Comparison of ENCODE assay signal across 1 cellular context in genomic region chr1:31954607-31955283, GRCh38.
TF ChIP-seq lines count a peak whose summit lies in the region.

No MANE protein-coding gene starts in this region.

TF ChIP-seq in GM12878, 131 proteins besides CTCF, POLR2A, EP300 and RAD21 (continued from another document):
- TF ChIP-seq BHLHE40 (IDR thresholded peaks at IDR 0.05; ENCODE audit: borderline replicate concordance in 1 of 2, low read depth in 2 of 2, low read length in 1 of 2) (peak; percentile 11 to 48; a peak in 1 of 4 replicates), USF2 (IDR thresholded peaks at IDR 0.05; ENCODE audit: borderline replicate concordance, low read depth, low read length) (peak; percentile 20; the same call in 1 of the 2 replicates), PAX5 (IDR thresholded peaks at IDR 0.05; ENCODE audit: borderline replicate concordance, low read depth, low read length) (0 out of 2 replicates have a peak, but pooled peaks have one; percentile 42), USF1 (IDR thresholded peaks at IDR 0.05; ENCODE audit: borderline replicate concordance, extremely low read length, insufficient read depth, low read depth, low read length) (peak; percentile 58), RUNX3 (IDR thresholded peaks at IDR 0.05; ENCODE audit: low read length) (0 out of 2 replicates have a peak, but pooled peaks have one; percentile 16), EED (IDR thresholded peaks at IDR 0.05; ENCODE audit: low read depth) (peak; percentile 98), CHD2 (IDR thresholded peaks at IDR 0.05; ENCODE audit: borderline replicate concordance, low read depth, low read length) (peak; percentile 51; the same call in 1 of the 2 replicates), DPF2 (IDR thresholded peaks at IDR 0.05) (peak; percentile 63), GABPA (IDR thresholded peaks at IDR 0.05; ENCODE audit: low read depth) (no peak), CREB1 (IDR thresholded peaks at IDR 0.05; ENCODE audit: low read depth) (peak; percentile 70), MTA2 (IDR thresholded peaks at IDR 0.05; ENCODE audit: low read depth) (peak; percentile 36; the same call in 1 of the 2 replicates), ATF7 (IDR thresholded peaks at IDR 0.05; ENCODE audit: low read depth) (peak; percentile 45; the same call in 1 of the 2 replicates), NFIC (IDR thresholded peaks at IDR 0.05; ENCODE audit: low read depth, low read length) (no peak), ZNF384 (IDR thresholded peaks at IDR 0.05; ENCODE audit: borderline replicate concordance, low read depth, low read length) (no peak), PAX8 (IDR thresholded peaks at IDR 0.05) (no peak), CREM (IDR thresholded peaks at IDR 0.05; ENCODE audit: low read depth) (peak; percentile 73; the same call in 1 of the 2 replicates), IKZF2 (IDR thresholded peaks at IDR 0.05) (peak; percentile 92 to 95), NBN (IDR thresholded peaks at IDR 0.05) (0 out of 2 replicates have a peak, but pooled peaks have one; percentile 24), SPI1 (IDR thresholded peaks at IDR 0.05; ENCODE audit: borderline replicate concordance, insufficient read depth, low read depth, low read length) (peak; percentile 87), ETV6 (conservative IDR thresholded peaks at IDR 0.05 in 1 of 2, IDR thresholded peaks at IDR 0.05 in 1 of 2; ENCODE audit: borderline replicate concordance in 1 of 2, low read depth in 1 of 2) (no peak), NR2F1 (conservative IDR thresholded peaks at IDR 0.05) (peak; percentile 49), MEF2B (IDR thresholded peaks at IDR 0.05; ENCODE audit: partially characterized antibody, poor library complexity, severe bottlenecking) (peak; percentile 22), SP1 (IDR thresholded peaks at IDR 0.05; ENCODE audit: low read depth, low read length) (peak; percentile 30), POLR2AphosphoS2 (IDR thresholded peaks at IDR 0.05; ENCODE audit: low read depth, low read length) (no peak), GATAD2B (conservative IDR thresholded peaks at IDR 0.05; ENCODE audit: low read depth) (0 out of 2 replicates have a peak, but pooled peaks have one; percentile 23), SUZ12 (IDR thresholded peaks at IDR 0.05; ENCODE audit: unreplicated experiment) (no peak), RELB (IDR thresholded peaks at IDR 0.05; ENCODE audit: low read depth) (peak; percentile 68; the same call in 1 of the 2 replicates)
- TF ChIP-seq, protein P1, sequence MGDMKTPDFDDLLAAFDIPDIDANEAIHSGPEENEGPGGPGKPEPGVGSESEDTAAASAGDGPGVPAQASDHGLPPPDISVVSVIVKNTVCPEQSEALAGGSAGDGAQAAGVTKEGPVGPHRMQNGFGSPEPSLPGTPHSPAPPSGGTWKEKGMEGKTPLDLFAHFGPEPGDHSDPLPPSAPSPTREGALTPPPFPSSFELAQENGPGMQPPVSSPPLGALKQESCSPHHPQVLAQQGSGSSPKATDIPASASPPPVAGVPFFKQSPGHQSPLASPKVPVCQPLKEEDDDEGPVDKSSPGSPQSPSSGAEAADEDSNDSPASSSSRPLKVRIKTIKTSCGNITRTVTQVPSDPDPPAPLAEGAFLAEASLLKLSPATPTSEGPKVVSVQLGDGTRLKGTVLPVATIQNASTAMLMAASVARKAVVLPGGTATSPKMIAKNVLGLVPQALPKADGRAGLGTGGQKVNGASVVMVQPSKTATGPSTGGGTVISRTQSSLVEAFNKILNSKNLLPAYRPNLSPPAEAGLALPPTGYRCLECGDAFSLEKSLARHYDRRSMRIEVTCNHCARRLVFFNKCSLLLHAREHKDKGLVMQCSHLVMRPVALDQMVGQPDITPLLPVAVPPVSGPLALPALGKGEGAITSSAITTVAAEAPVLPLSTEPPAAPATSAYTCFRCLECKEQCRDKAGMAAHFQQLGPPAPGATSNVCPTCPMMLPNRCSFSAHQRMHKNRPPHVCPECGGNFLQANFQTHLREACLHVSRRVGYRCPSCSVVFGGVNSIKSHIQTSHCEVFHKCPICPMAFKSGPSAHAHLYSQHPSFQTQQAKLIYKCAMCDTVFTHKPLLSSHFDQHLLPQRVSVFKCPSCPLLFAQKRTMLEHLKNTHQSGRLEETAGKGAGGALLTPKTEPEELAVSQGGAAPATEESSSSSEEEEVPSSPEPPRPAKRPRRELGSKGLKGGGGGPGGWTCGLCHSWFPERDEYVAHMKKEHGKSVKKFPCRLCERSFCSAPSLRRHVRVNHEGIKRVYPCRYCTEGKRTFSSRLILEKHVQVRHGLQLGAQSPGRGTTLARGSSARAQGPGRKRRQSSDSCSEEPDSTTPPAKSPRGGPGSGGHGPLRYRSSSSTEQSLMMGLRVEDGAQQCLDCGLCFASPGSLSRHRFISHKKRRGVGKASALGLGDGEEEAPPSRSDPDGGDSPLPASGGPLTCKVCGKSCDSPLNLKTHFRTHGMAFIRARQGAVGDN (IDR thresholded peaks at IDR 0.05), result peak; percentile 88
- TF ChIP-seq, protein P2, sequence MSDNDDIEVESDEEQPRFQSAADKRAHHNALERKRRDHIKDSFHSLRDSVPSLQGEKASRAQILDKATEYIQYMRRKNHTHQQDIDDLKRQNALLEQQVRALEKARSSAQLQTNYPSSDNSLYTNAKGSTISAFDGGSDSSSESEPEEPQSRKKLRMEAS (IDR thresholded peaks at IDR 0.05; ENCODE audit: low read depth, low read length), result peak; percentile 60; the same call in 1 of the 2 replicates
- TF ChIP-seq, protein P3, sequence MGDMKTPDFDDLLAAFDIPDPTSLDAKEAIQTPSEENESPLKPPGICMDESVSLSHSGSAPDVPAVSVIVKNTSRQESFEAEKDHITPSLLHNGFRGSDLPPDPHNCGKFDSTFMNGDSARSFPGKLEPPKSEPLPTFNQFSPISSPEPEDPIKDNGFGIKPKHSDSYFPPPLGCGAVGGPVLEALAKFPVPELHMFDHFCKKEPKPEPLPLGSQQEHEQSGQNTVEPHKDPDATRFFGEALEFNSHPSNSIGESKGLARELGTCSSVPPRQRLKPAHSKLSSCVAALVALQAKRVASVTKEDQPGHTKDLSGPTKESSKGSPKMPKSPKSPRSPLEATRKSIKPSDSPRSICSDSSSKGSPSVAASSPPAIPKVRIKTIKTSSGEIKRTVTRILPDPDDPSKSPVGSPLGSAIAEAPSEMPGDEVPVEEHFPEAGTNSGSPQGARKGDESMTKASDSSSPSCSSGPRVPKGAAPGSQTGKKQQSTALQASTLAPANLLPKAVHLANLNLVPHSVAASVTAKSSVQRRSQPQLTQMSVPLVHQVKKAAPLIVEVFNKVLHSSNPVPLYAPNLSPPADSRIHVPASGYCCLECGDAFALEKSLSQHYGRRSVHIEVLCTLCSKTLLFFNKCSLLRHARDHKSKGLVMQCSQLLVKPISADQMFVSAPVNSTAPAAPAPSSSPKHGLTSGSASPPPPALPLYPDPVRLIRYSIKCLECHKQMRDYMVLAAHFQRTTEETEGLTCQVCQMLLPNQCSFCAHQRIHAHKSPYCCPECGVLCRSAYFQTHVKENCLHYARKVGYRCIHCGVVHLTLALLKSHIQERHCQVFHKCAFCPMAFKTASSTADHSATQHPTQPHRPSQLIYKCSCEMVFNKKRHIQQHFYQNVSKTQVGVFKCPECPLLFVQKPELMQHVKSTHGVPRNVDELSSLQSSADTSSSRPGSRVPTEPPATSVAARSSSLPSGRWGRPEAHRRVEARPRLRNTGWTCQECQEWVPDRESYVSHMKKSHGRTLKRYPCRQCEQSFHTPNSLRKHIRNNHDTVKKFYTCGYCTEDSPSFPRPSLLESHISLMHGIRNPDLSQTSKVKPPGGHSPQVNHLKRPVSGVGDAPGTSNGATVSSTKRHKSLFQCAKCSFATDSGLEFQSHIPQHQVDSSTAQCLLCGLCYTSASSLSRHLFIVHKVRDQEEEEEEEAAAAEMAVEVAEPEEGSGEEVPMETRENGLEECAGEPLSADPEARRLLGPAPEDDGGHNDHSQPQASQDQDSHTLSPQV (IDR thresholded peaks at IDR 0.05), result peak; percentile 59; the same call in 1 of the 2 replicates
